Comparison of ENCODE assay signal across 11 cellular contexts in genomic region chr17:5413682-5414081, GRCh38. TPM values are rescaled to one million over a fixed set of nuclear protein-coding genes. Genes with fewer than 3 reads are reported as not detected.
DNase-seq lines count a peak whose midpoint lies in the region; ATAC-seq, FAIRE-seq and TF ChIP-seq lines count a peak whose summit lies in the region.
"Had no signal": no experiment of that assay in that cellular context is flagged by ENCODE, and none has a peak within 500 bp of the region (broad histone marks: within the 10 kb centered on the region; RNA-seq: fewer than 3 reads in every experiment).

No MANE protein-coding gene starts in this region.

- peaks cover 31% of the 10 kb centered on the region for H3K36me3 ChIP-seq in Panc1 (ENCODE audit: control insufficient read depth, insufficient read depth, low read length)

- H3K36me3 Mint-ChIP-seq in stimulated activated effector memory CD8-positive, alpha-beta T cell treated with anti-CD3 and anti-CD28 coated beads, Interleukin-12 subunit alpha, Interleukin-12 subunit beta, amount 100 ng/mL, for 72 hours = no peaks in the 10 kb centered on the region

- TF ChIP-seq CTCF in Panc1 (IDR thresholded peaks at IDR 0.05) = no peak

- POLR2A ChIA-PET in Panc1 (lab: Charles Lee) = no interaction called here

- FAIRE-seq in H54 (lab: Jason Lieb, UNC) = peak; percentile 84

- H3K4me3 ChIP-seq in Panc1 (ENCODE audit: low read depth in 2 of 2, low read length in 2 of 2) = 0 out of 4 replicates have a peak overlapping the region, but pooled peaks of 1 of the 2 experiments have one; percentile 23
- H3K4me3 ChIP-seq: prostate gland, testis had no signal

- peak overlapping the region; percentile 78 for H3K27ac ChIP-seq in Panc1 (ENCODE audit: low read length)
- H3K27ac ChIP-seq: prostate gland, testis had no signal

- DNase-seq in H54 (ENCODE audit: insufficient read length, low spot score) (no peak), Panc1 (ENCODE audit: low read depth, low spot score) (peak; percentile 95), NCI-H2029 (lab: John Stamatoyannopoulos, UW) (no peak), HuH-7 (ENCODE audit: low spot score) (no peak), GF-D8 (lab: John Stamatoyannopoulos, UW) (no peak), NCI-H69 (lab: John Stamatoyannopoulos, UW) (no peak)
- no peak for DNase-seq in stimulated activated effector memory CD8-positive, alpha-beta T cell treated with anti-CD3 and anti-CD28 coated beads, Interleukin-12 subunit alpha, Interleukin-12 subunit beta, amount 100 ng/mL, for 72 hours (ENCODE audit: low spot score in 2 of 2)
- DNase-seq: NCI-H526, testis had no signal

- no peak for TF ChIP-seq POLR2A in H54 (IDR thresholded peaks at IDR 0.05; ENCODE audit: low read depth, low read length)

- no TSS peak for BruUV-seq in Panc1 (replicated peaks; lab: Mats Ljungman, UMichigan)

- no peak overlapping the region for H3K27ac Mint-ChIP-seq in stimulated activated effector memory CD8-positive, alpha-beta T cell treated with anti-CD3 and anti-CD28 coated beads, Interleukin-12 subunit alpha, Interleukin-12 subunit beta, amount 100 ng/mL, for 72 hours

- H3K4me1 ChIP-seq in Panc1 (ENCODE audit: control insufficient read depth, insufficient read depth, low read length) = peaks cover 30% of the 10 kb centered on the region

- no peaks in the 10 kb centered on the region for H3K9me3 ChIP-seq in Panc1 (ENCODE audit: control insufficient read depth, insufficient read depth, low read depth, low read length)
- H3K9me3 ChIP-seq: prostate gland, testis had no signal

- H3K27me3 ChIP-seq in Panc1 (ENCODE audit: control insufficient read depth, insufficient read depth, low read length) = no peaks in the 10 kb centered on the region
- H3K27me3 ChIP-seq: testis had no signal

- H3K4me1 Mint-ChIP-seq in stimulated activated effector memory CD8-positive, alpha-beta T cell treated with anti-CD3 and anti-CD28 coated beads, Interleukin-12 subunit alpha, Interleukin-12 subunit beta, amount 100 ng/mL, for 72 hours = peaks cover 41% of the 10 kb centered on the region

- intact Hi-C loops in Panc1 (cut with micrococcal nuclease; ENCODE audit: unreplicated experiment) = no loop called here

- in situ Hi-C loops in Panc1 (cut with HindIII; ENCODE audit: low pct_unique_long_range_greater_than_20kb, low sequenced_read_pairs) = no loop called here

- no peak overlapping the region for H3K4me3 Mint-ChIP-seq in stimulated activated effector memory CD8-positive, alpha-beta T cell treated with anti-CD3 and anti-CD28 coated beads, Interleukin-12 subunit alpha, Interleukin-12 subunit beta, amount 100 ng/mL, for 72 hours

- peak; percentile 92 for ATAC-seq in Panc1
- ATAC-seq in esophagus mucosa = peak; percentile 82
- peak; percentile 79 for ATAC-seq in stimulated activated effector memory CD8-positive, alpha-beta T cell treated with anti-CD3 and anti-CD28 coated beads, Interleukin-12 subunit alpha, Interleukin-12 subunit beta, amount 100 ng/mL, for 72 hours

- CTCF ChIA-PET in Panc1 (lab: Charles Lee) = no interaction called here

- H3K9me3 Mint-ChIP-seq in stimulated activated effector memory CD8-positive, alpha-beta T cell treated with anti-CD3 and anti-CD28 coated beads, Interleukin-12 subunit alpha, Interleukin-12 subunit beta, amount 100 ng/mL, for 72 hours = no peaks in the 10 kb centered on the region

RNA-seq across cellular contexts. Expression of gene NUP88, which starts 5.8 kb away (rescaled TPM):
- total RNA-seq in Panc1 (2021; ENCODE audit: unreplicated experiment) (50.5 TPM), esophagus mucosa (50.4 TPM)
- polyA plus RNA-seq in Panc1 (2012; ENCODE audit: insufficient read length) = 51.2 TPM

RNA-seq across cellular contexts. Expression of gene RPAIN, which starts 6.3 kb away (rescaled TPM):
- total RNA-seq in Panc1 (2021; ENCODE audit: unreplicated experiment) = 36.7 TPM
- 34.5 TPM for polyA plus RNA-seq in Panc1 (2012; ENCODE audit: insufficient read length)
- total RNA-seq in esophagus mucosa = 20.7 TPM

RNA-seq across cellular contexts. Expression of gene C1QBP, which starts 25.3 kb away (rescaled TPM):
- total RNA-seq in Panc1 (2021; ENCODE audit: unreplicated experiment) = 225 TPM
- polyA plus RNA-seq in Panc1 (2012; ENCODE audit: insufficient read length) = 249 TPM
- 183 TPM for total RNA-seq in esophagus mucosa

RNA-seq across cellular contexts. Expression of gene DHX33, which starts 55.1 kb away (rescaled TPM):
- total RNA-seq in Panc1 (2021; ENCODE audit: unreplicated experiment) (31.0 TPM), esophagus mucosa (11.1 TPM)
- polyA plus RNA-seq in Panc1 (2012; ENCODE audit: insufficient read length) = 26.8 TPM
